16 cellular contexts compared by ENCODE assay signal in genomic region chr15:60546764-60547163, GRCh38.
DNase-seq lines count a peak whose midpoint lies in the region; ATAC-seq and TF ChIP-seq lines count a peak whose summit lies in the region.
"Had no signal": no experiment of that assay in that cellular context is flagged by ENCODE, and none has a peak within 500 bp of the region (broad histone marks: within the 10 kb centered on the region; RNA-seq: fewer than 3 reads in every experiment).

No MANE protein-coding gene starts in this region.

- peak; percentile 61 for DNase-seq in activated naive CD4-positive, alpha-beta T cell treated with Interleukin-2 at 50 U/mL for 16 hours
- no peak for DNase-seq in activated naive CD4-positive, alpha-beta T cell (lab: John Stamatoyannopoulos, UW)
- DNase-seq in T-helper 22 cell (ENCODE audit: low read depth) (peak; percentile 38), adrenal gland (no peak), left lung (no peak)
- peak; percentile 44 for DNase-seq in stimulated activated naive CD8-positive, alpha-beta T cell treated with anti-CD3 and anti-CD28 coated beads, Interleukin-15, Interleukin-2, amounts not matched to agents 100 U/mL and 50 U/mL, for 24 hours
- DNase-seq: activated CD8-positive, alpha-beta memory T cell treated with anti-CD3 and anti-CD28 coated beads for 24 hours; DND-41; effector CD8-positive, alpha-beta T cell; KG1; NCI-H1092 treated with DMSO at 0.1 percent for 48 hours; NCI-H526 treated with DMSO at 0.1 percent for 48 hours; SIG-M5; substantia nigra had no signal

- H3K27ac ChIP-seq in adrenal gland = peak overlapping the region in 3 of 5 donors; percentile 16 to 69 (median 43)
- no peak overlapping the region for H3K27ac ChIP-seq in left lung

- H3K36me3 ChIP-seq in adrenal gland (replicated peaks in 1 of 2) (no peaks in the 10 kb centered on the region), left lung (no peaks in the 10 kb centered on the region)

- intact Hi-C loops in adrenal gland (cut with DNase I) (no loop called here), left lung (cut with DNase I) (no loop called here)

- TF ChIP-seq CTCF in adrenal gland (IDR thresholded peaks at IDR 0.05) = no peak
- TF ChIP-seq CTCF in left lung (IDR thresholded peaks at IDR 0.05) = no peak

- TF ChIP-seq POLR2A in adrenal gland (IDR thresholded peaks at IDR 0.05) = no peak

- H3K9me3 ChIP-seq in adrenal gland (replicated peaks in 1 of 3) (no peaks in the 10 kb centered on the region), left lung (no peaks in the 10 kb centered on the region)

- H3K27me3 ChIP-seq in adrenal gland (no peaks in the 10 kb centered on the region), left lung (no peaks in the 10 kb centered on the region)

- 76 to 84% (median 78%) methylated on average over 8 of the region's 8 CpGs for WGBS in adrenal gland, 4 donors

- peak; percentile 38 for ATAC-seq in stimulated activated naive CD8-positive, alpha-beta T cell treated with anti-CD3 and anti-CD28 coated beads, Interleukin-15, Interleukin-2, amounts not matched to agents 100 U/mL and 50 U/mL, for 24 hours
- no peak for ATAC-seq in HG02884 (IDR thresholded peaks at IDR 0.05; ENCODE audit: unreplicated experiment)
- no peak for ATAC-seq in HG03039 (IDR thresholded peaks at IDR 0.05; ENCODE audit: unreplicated experiment)
- no peak for ATAC-seq in left lung

- no peak overlapping the region for H3K4me3 ChIP-seq in adrenal gland
- no peak overlapping the region for H3K4me3 ChIP-seq in left lung

- peaks cover 28 to 54% of the 10 kb centered on the region in 2 donors for H3K4me1 ChIP-seq in adrenal gland (replicated peaks in 1 of 2)
- H3K4me1 ChIP-seq in left lung = no peaks in the 10 kb centered on the region

Comparison
In these comparisons a context has a peak if more than half of its experiments do, and no peak if none do; other contexts are left out.
1. DNase-seq: peak in activated naive CD4-positive, alpha-beta T cell treated with Interleukin-2 at 50 U/mL for 16 hours (single experiment), T-helper 22 cell (single experiment) and stimulated activated naive CD8-positive, alpha-beta T cell treated with anti-CD3 and anti-CD28 coated beads, Interleukin-15, Interleukin-2, amounts not matched to agents 100 U/mL and 50 U/mL, for 24 hours (single experiment); none in activated naive CD4-positive, alpha-beta T cell (0 of 4), adrenal gland (0 of 7) and left lung (0 of 2).
2. H3K27ac ChIP-seq: peak in adrenal gland (3 of 5); none in left lung (0 of 2).